25 cellular contexts compared by ENCODE assay signal in the genomic region with DNA sequence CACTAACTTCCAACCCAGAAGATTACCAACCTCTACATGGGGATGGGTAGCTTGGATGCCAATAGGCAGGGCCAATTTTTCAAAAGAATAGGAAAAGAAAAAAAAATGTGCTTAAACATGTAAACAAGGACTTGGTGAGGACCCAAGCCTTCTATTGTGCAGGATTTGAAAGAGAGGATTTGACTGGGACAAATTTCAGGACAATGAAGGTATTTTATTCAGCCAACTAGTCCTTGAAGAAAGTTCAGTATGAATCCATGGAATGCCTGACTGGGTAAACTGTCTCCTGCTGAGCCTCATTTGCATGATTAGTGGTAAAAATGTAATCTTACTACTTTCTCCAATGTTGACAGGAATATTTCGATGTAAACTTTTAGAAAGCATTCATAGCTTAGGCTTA.
A peak's percentile ranks its signal among the peaks of the same experiment; 100 is the strongest.
DNase-seq lines count a peak whose midpoint lies in the region; ATAC-seq and TF ChIP-seq lines count a peak whose summit lies in the region.
"Had no signal": no experiment of that assay in that cellular context is flagged by ENCODE, and none has a peak within 500 bp of the region (broad histone marks: within the 10 kb centered on the region; RNA-seq: fewer than 3 reads in every experiment).

No MANE protein-coding gene starts in this region.

- no peak overlapping the region for H2BK5ac ChIP-seq in neuronal stem cell (ENCODE audit: low read length)

- H3K23ac ChIP-seq in neuronal stem cell (ENCODE audit: low read depth, low read length, poor library complexity) = no peak overlapping the region

- H3K4me2 ChIP-seq in DND-41 (ENCODE audit: insufficient read depth, low read length) = no peak overlapping the region
- no peak overlapping the region for H3K4me2 ChIP-seq in neuronal stem cell (ENCODE audit: insufficient read depth, low read length, poor library complexity, severe bottlenecking)

- H3K27ac ChIP-seq in DND-41 (ENCODE audit: low read length) = no peak overlapping the region
- no peak overlapping the region for H3K27ac ChIP-seq in iPS-20b (ENCODE audit: low read length)
- peak overlapping the region; percentile 8 for H3K27ac ChIP-seq in neuronal stem cell (replicated peaks; ENCODE audit: low read length)
- H3K27ac ChIP-seq: Peyer's patch had no signal

- H2BK120ac ChIP-seq in neuronal stem cell (ENCODE audit: low read depth, low read length) = no peak overlapping the region

- H3K27me3 ChIP-seq in DND-41 (ENCODE audit: insufficient read depth, low read length, poor library complexity) = no peaks in the 10 kb centered on the region
- H3K27me3 ChIP-seq in NT2/D1 (ENCODE audit: insufficient read depth, insufficient read length) = no peaks in the 10 kb centered on the region
- H3K27me3 ChIP-seq in iPS-20b (ENCODE audit: insufficient read depth, low read length) = no peaks in the 10 kb centered on the region
- H3K27me3 ChIP-seq in neuronal stem cell (ENCODE audit: control insufficient read depth in 3 of 3, insufficient read depth in 3 of 3, low read depth in 1 of 3, low read length in 3 of 3) = no peaks in the 10 kb centered on the region
- H3K27me3 ChIP-seq: BE2C, MG63, Peyer's patch had no signal

- H2AFZ ChIP-seq in DND-41 (ENCODE audit: low read depth, low read length) (0 out of 2 replicates have a peak overlapping the region, but pooled peaks have one; percentile 51), neuronal stem cell (ENCODE audit: low read length) (no peak overlapping the region)

- H2BK12ac ChIP-seq in neuronal stem cell (ENCODE audit: low read length) = no peak overlapping the region

- H2BK15ac ChIP-seq in neuronal stem cell (ENCODE audit: low read length) = no peak overlapping the region

- no peak for TF ChIP-seq CTCF in DND-41 (IDR thresholded peaks at IDR 0.05; ENCODE audit: borderline replicate concordance, extremely low read depth, low read length, poor library complexity, severe bottlenecking)

- DNase-seq in DND-41 = no peak
- peak; percentile 52 for DNase-seq in NT2/D1 (ENCODE audit: low read depth, low spot score)
- DNase-seq in neuronal stem cell (ENCODE audit: low spot score) = peak; percentile 53
- DNase-seq in H4 (ENCODE audit: low spot score) = no peak
- DNase-seq in activated naive CD4-positive, alpha-beta T cell treated with Interleukin-2 at 50 U/mL for 16 hours = no peak
- no peak for DNase-seq in NOMO-1 (lab: John Stamatoyannopoulos, UW; ENCODE audit: unreplicated experiment in 2 of 2)
- DNase-seq: 8988T; ACHN; BE2C; CD8-positive, alpha-beta memory T cell; GOT3; IMR-90; KG1; MG63; NCI-H1417 treated with DMSO at 0.1 percent for 48 hours; NCI-H1694 treated with DMSO at 0.1 percent for 48 hours; NCI-H2081; NCI-H226; NCI-H510A; NCI-H69; OCI-M1; Peyer's patch; SHP77 treated with DMSO at 0.1 percent for 48 hours had no signal

- ATAC-seq in DND-41 (ENCODE audit: insufficient read depth, low read depth) (no peak), HG03135 (IDR thresholded peaks at IDR 0.05; ENCODE audit: unreplicated experiment) (no peak)

- no peaks in the 10 kb centered on the region for H4K20me1 ChIP-seq in DND-41 (ENCODE audit: insufficient read depth, low read length)

- no peaks in the 10 kb centered on the region for H3K9me3 ChIP-seq in DND-41 (ENCODE audit: insufficient read depth, low read length, severe bottlenecking)
- no peaks in the 10 kb centered on the region for H3K9me3 ChIP-seq in NT2/D1 (ENCODE audit: insufficient read depth, low read length)
- no peaks in the 10 kb centered on the region for H3K9me3 ChIP-seq in iPS-20b (ENCODE audit: insufficient read depth, low read depth, low read length)
- no peaks in the 10 kb centered on the region for H3K9me3 ChIP-seq in neuronal stem cell (replicated peaks in 1 of 2; ENCODE audit: control insufficient read depth in 2 of 2, insufficient read depth in 1 of 2, low read depth in 1 of 2, low read length in 2 of 2)
- H3K9me3 ChIP-seq: BE2C, MG63, Peyer's patch had no signal

- H4K91ac ChIP-seq in neuronal stem cell (ENCODE audit: low read depth, low read length, poor library complexity) = no peak overlapping the region

- no peak overlapping the region for H3K18ac ChIP-seq in neuronal stem cell (ENCODE audit: low read length)

- no CpG with 5 or more reads among the region's 1 CpG for WGBS in neuronal stem cell (ENCODE audit: extremely low coverage in 2 of 2, insufficient read length in 2 of 2, insufficient replicate concordance in 1 of 2), 2 donors

- H4K8ac ChIP-seq in neuronal stem cell (ENCODE audit: low read depth, low read length) = no peak overlapping the region

- H3K4me3 ChIP-seq in DND-41 (ENCODE audit: low read depth in 1 of 2, low read length in 2 of 2) (no peak overlapping the region), NT2/D1 (ENCODE audit: insufficient read length, low read depth) (no peak overlapping the region), iPS-20b (ENCODE audit: low read length) (0 out of 2 replicates have a peak overlapping the region, but pooled peaks have one; percentile 33), neuronal stem cell (ENCODE audit: low read length in 2 of 2) (no peak overlapping the region)
- H3K4me3 ChIP-seq: MG63, Peyer's patch had no signal

- no peak overlapping the region for H3K14ac ChIP-seq in neuronal stem cell (ENCODE audit: low read length)

- peaks cover 3% of the 10 kb centered on the region; the same call in 1 of the 2 replicates for H3K4me1 ChIP-seq in DND-41 (ENCODE audit: insufficient read depth, low read length)
- H3K4me1 ChIP-seq in NT2/D1 (ENCODE audit: insufficient read depth, insufficient read length) = no peaks in the 10 kb centered on the region
- peaks cover 26% of the 10 kb centered on the region; the same call in 1 of the 2 replicates for H3K4me1 ChIP-seq in iPS-20b (ENCODE audit: insufficient read depth, low read length)
- peaks cover 2 to 5% of the 10 kb centered on the region in 2 donors for H3K4me1 ChIP-seq in neuronal stem cell (ENCODE audit: control insufficient read depth in 2 of 2, insufficient read depth in 1 of 2, low read depth in 1 of 2, low read length in 2 of 2)
- H3K4me1 ChIP-seq: BE2C, Peyer's patch had no signal

- no peak overlapping the region for H2AK5ac ChIP-seq in neuronal stem cell (ENCODE audit: low read depth, low read length)

- no peak overlapping the region for H3K4ac ChIP-seq in neuronal stem cell (ENCODE audit: low read length)

- H3K79me2 ChIP-seq in DND-41 (ENCODE audit: insufficient read depth, low read length) = no peaks in the 10 kb centered on the region

- H3K9ac ChIP-seq in DND-41 (ENCODE audit: low read depth, low read length) = no peak overlapping the region
- no peak overlapping the region for H3K9ac ChIP-seq in NT2/D1 (ENCODE audit: insufficient read length, low read depth)
- H3K9ac ChIP-seq in iPS-20b (ENCODE audit: low read depth, low read length) = no peak overlapping the region
- H3K9ac ChIP-seq in neuronal stem cell (ENCODE audit: low read depth, low read length, poor library complexity) = no peak overlapping the region

- H3K79me1 ChIP-seq in neuronal stem cell (ENCODE audit: low read depth, low read length) = no peaks in the 10 kb centered on the region

- H3K36me3 ChIP-seq in DND-41 (ENCODE audit: insufficient read depth, low read length) = no peaks in the 10 kb centered on the region
- no peaks in the 10 kb centered on the region for H3K36me3 ChIP-seq in NT2/D1 (ENCODE audit: insufficient read depth, insufficient read length, low read length)
- no peaks in the 10 kb centered on the region for H3K36me3 ChIP-seq in iPS-20b (ENCODE audit: insufficient read depth, low read depth, low read length)
- no peaks in the 10 kb centered on the region for H3K36me3 ChIP-seq in neuronal stem cell (replicated peaks in 1 of 2; ENCODE audit: control insufficient read depth in 2 of 2, insufficient read depth in 2 of 2, low read length in 2 of 2)
- H3K36me3 ChIP-seq: BE2C, MG63, Peyer's patch had no signal

Comparison
In these comparisons a context has a peak if more than half of its experiments do, and no peak if none do; other contexts are left out.
1. DNase-seq: peak in NT2/D1 (single experiment) and neuronal stem cell (single experiment); none in DND-41 (single experiment), H4 (single experiment), activated naive CD4-positive, alpha-beta T cell treated with Interleukin-2 at 50 U/mL for 16 hours (single experiment) and NOMO-1 (0 of 2).